In the genomic region with DNA sequence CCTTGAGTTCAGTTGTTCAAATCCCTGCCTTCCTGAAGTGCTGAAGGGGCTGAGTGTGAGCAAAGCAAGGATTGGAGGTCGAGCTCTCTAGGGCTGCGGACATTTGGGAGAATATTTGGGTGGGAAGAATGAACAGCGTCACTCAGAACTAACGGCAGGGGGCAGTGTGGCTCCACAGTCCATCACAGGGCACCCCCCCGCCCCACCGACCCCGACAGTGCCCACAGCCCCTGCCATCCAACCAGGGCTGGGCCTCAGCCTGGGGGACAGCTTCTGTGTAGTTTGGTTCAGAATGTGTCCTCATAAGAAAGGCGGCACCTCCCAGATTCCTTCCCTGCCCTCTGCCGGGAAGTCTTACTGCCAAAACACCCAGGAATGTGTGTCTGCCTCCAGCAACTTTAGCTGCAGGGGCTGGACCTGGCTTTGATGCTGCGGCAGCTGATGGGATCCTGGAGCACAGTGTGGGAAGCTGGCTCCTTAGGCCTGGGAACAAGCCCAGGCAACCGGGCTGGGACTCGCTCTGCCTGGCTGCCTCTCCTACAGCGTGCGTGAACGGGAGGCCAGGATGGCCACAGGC, we compare ENCODE assay signal across 8 cellular contexts.
A peak's percentile ranks its signal among the peaks of the same experiment; 100 is the strongest.
DNase-seq lines count a peak whose midpoint lies in the region; ATAC-seq and TF ChIP-seq lines count a peak whose summit lies in the region.

No MANE protein-coding gene starts in this region.

- no peaks in the 10 kb centered on the region for H3K36me3 Mint-ChIP-seq in activated T-cell treated with anti-CD3 and anti-CD28 coated beads, Interleukin-2, amount 50 U/mL, for 24 hours (ENCODE audit: low read depth)

- peak overlapping the region; percentile 6 to 76 (median 70) for H3K27ac ChIP-seq in gastroesophageal sphincter

- H3K27ac Mint-ChIP-seq in activated T-cell treated with anti-CD3 and anti-CD28 coated beads, Interleukin-2, amount 50 U/mL, for 24 hours = no peak overlapping the region

- no peaks in the 10 kb centered on the region for H3K9me3 ChIP-seq in MG63
- H3K9me3 ChIP-seq in gastroesophageal sphincter = no peaks in the 10 kb centered on the region

- H3K4me3 ChIP-seq in MG63 = no peak overlapping the region
- H3K4me3 ChIP-seq in gastroesophageal sphincter = peak overlapping the region in 1 of 2 donors; percentile 14

- TF ChIP-seq POLR2A in gastroesophageal sphincter (IDR thresholded peaks at IDR 0.05) = no peak

- peaks cover 0 to 43% (median 26%) of the 10 kb centered on the region in 3 donors for H3K4me1 ChIP-seq in gastroesophageal sphincter

- 20% methylated on average over 1 of the region's 15 CpGs; no CpG with 5 or more reads in 1 of the 2 donors for WGBS in gastroesophageal sphincter (ENCODE audit: low coverage in 1 of 2), 2 donors

- no peak overlapping the region for H3K4me3 Mint-ChIP-seq in activated T-cell treated with anti-CD3 and anti-CD28 coated beads, Interleukin-2, amount 50 U/mL, for 24 hours

- TF ChIP-seq CTCF in gastroesophageal sphincter (IDR thresholded peaks at IDR 0.05) (peak; percentile 62 to 91 (median 74)), omental fat pad (IDR thresholded peaks at IDR 0.05) (peak in 1 of 3 donors; percentile 19)

- peaks cover 46% of the 10 kb centered on the region for H3K27me3 Mint-ChIP-seq in activated T-cell treated with anti-CD3 and anti-CD28 coated beads, Interleukin-2, amount 50 U/mL, for 24 hours

- peak; percentile 18 for DNase-seq in NCI-H146 (lab: John Stamatoyannopoulos, UW)
- no peak for DNase-seq in NCI-H146 treated with DMSO at 0.1 percent for 48 hours (lab: John Stamatoyannopoulos, UW; ENCODE audit: unreplicated experiment)
- peak; percentile 99 for DNase-seq in MG63
- DNase-seq in activated T-cell treated with anti-CD3 and anti-CD28 coated beads, Interleukin-2, amount 50 U/mL, for 24 hours = peak; percentile 37
- peak; percentile 58 for DNase-seq in omental fat pad (ENCODE audit: low spot score)
- DNase-seq in NCI-H774 (lab: John Stamatoyannopoulos, UW) = no peak

- no peak for TF ChIP-seq EP300 in gastroesophageal sphincter (IDR thresholded peaks at IDR 0.05)

- H3K36me3 ChIP-seq in MG63 (no peaks in the 10 kb centered on the region), gastroesophageal sphincter (no peaks in the 10 kb centered on the region)

- ATAC-seq in gastroesophageal sphincter (peak; percentile 94), omental fat pad (ENCODE audit: low FRiP score) (peak; percentile 75), HG02759 (IDR thresholded peaks at IDR 0.05; ENCODE audit: unreplicated experiment) (no peak)

- H3K27me3 ChIP-seq in MG63 (no peaks in the 10 kb centered on the region), gastroesophageal sphincter (peaks cover 17% of the 10 kb centered on the region)

- no peaks in the 10 kb centered on the region for H3K4me1 Mint-ChIP-seq in activated T-cell treated with anti-CD3 and anti-CD28 coated beads, Interleukin-2, amount 50 U/mL, for 24 hours (ENCODE audit: low read depth)

- H3K9me3 Mint-ChIP-seq in activated T-cell treated with anti-CD3 and anti-CD28 coated beads, Interleukin-2, amount 50 U/mL, for 24 hours = no peaks in the 10 kb centered on the region

Comparison
In these comparisons a context has a peak if more than half of its experiments do, and no peak if none do; other contexts are left out.
1. DNase-seq: peak in NCI-H146 (single experiment), MG63 (single experiment), activated T-cell treated with anti-CD3 and anti-CD28 coated beads, Interleukin-2, amount 50 U/mL, for 24 hours (single experiment) and omental fat pad (single experiment); none in NCI-H146 treated with DMSO at 0.1 percent for 48 hours (single experiment) and NCI-H774 (single experiment).